8 cellular contexts compared by ENCODE assay signal in genomic region chr5:134100283-134101011, GRCh38. TPM values are rescaled to one million over a fixed set of nuclear protein-coding genes. Genes with fewer than 3 reads are reported as not detected.
DNase-seq lines count a peak whose midpoint lies in the region; ATAC-seq and TF ChIP-seq lines count a peak whose summit lies in the region.

No MANE protein-coding gene starts in this region.

- TF ChIP-seq POLR2A in lower leg skin (IDR thresholded peaks at IDR 0.05) = no peak

- peak; percentile 60 to 84 (median 77) for DNase-seq in CD4-positive, alpha-beta T cell
- peak; percentile 84 for DNase-seq in activated CD8-positive, alpha-beta memory T cell treated with anti-CD3 and anti-CD28 coated beads, Interleukin-2, amount 50 U/mL, for 48 hours
- DNase-seq in glomerular visceral epithelial cell (ENCODE audit: extremely low spot score) (peak; percentile 80), lower leg skin (ENCODE audit: low spot score in 2 of 2) (no peak), DMS153 treated with DMSO at 0.1 percent for 48 hours (lab: John Stamatoyannopoulos, UW; ENCODE audit: unreplicated experiment) (no peak)
- peak; percentile 47 for DNase-seq in stimulated activated CD8-positive, alpha-beta memory T cell treated with anti-CD3 and anti-CD28 coated beads, Interleukin-15, amount 100 ng/mL, for 24 hours (ENCODE audit: low read depth)

- ATAC-seq in CD4-positive, alpha-beta T cell (ENCODE audit: poor library complexity) = peak; percentile 71
- ATAC-seq in GM21423 (IDR thresholded peaks at IDR 0.05; ENCODE audit: unreplicated experiment) = peak; percentile 79

- no peaks in the 10 kb centered on the region for H3K9me3 ChIP-seq in CD4-positive, alpha-beta T cell (ENCODE audit: control insufficient read depth, low read length)
- no peaks in the 10 kb centered on the region for H3K9me3 ChIP-seq in HUES6 (ENCODE audit: control insufficient read depth, insufficient read depth, low read depth, low read length)

- peaks cover 90% of the 10 kb centered on the region for H3K4me1 Mint-ChIP-seq in CD4-positive, alpha-beta T cell (ENCODE audit: low read depth)

- H3K36me3 Mint-ChIP-seq in CD4-positive, alpha-beta T cell (ENCODE audit: low read depth) = no peaks in the 10 kb centered on the region

- H3K27ac ChIP-seq in CD4-positive, alpha-beta T cell (ENCODE audit: low read depth, low read length) = peak overlapping the region; percentile 97
- peak overlapping the region; percentile 64; the same call in 1 of the 2 replicates for H3K27ac ChIP-seq in HUES6 (ENCODE audit: low read depth, low read length)

- no peaks in the 10 kb centered on the region for H3K27me3 ChIP-seq in CD4-positive, alpha-beta T cell (ENCODE audit: control insufficient read depth, insufficient read depth, low read length)
- peaks cover 6% of the 10 kb centered on the region; the same call in 1 of the 2 replicates for H3K27me3 ChIP-seq in HUES6 (ENCODE audit: control insufficient read depth, insufficient read depth, low read length)

- TF ChIP-seq CTCF in CD4-positive, alpha-beta T cell (IDR thresholded peaks at IDR 0.05) = no peak
- TF ChIP-seq CTCF in lower leg skin (IDR thresholded peaks at IDR 0.05) = no peak

- WGBS in lower leg skin, 2 donors = 56 to 71% methylated on average over 9 of the region's 9 CpGs

- H3K4me3 ChIP-seq in HUES6 (ENCODE audit: low read depth, low read length) (no peak overlapping the region), lower leg skin (ENCODE audit: low read depth, poor library complexity, severe bottlenecking) (no peak overlapping the region)

- H3K27ac Mint-ChIP-seq in CD4-positive, alpha-beta T cell = peak overlapping the region; percentile 94

- no peaks in the 10 kb centered on the region for H3K27me3 Mint-ChIP-seq in CD4-positive, alpha-beta T cell

- H3K4me1 ChIP-seq in HUES6 (ENCODE audit: control insufficient read depth, insufficient read depth, low read length) = peaks cover 65% of the 10 kb centered on the region

- POLR2A ChIA-PET in CD4-positive, alpha-beta T cell (lab: Charles Lee) = interaction anchor here (0.6 to 3.4 kb wide), 13 partner anchors 27 to 1653 kb away, joined by 3 to 25 read pairs (median 3); partner anchors contain the start of genes IRF1, PPP2CA, SKP1 and VDAC1

- no peaks in the 10 kb centered on the region for H3K9me3 Mint-ChIP-seq in CD4-positive, alpha-beta T cell

- H3K9ac ChIP-seq in HUES6 (ENCODE audit: low read length) = peak overlapping the region; percentile 29

- H3K36me3 ChIP-seq in HUES6 (ENCODE audit: control insufficient read depth, insufficient read depth, low read length) = no peaks in the 10 kb centered on the region

- intact Hi-C loops in CD4-positive, alpha-beta T cell (cut with DNase I, micrococcal nuclease) = loop anchor here in 1 of 2 experiments (1.0 to 2.0 kb wide), 2 partner anchors 10 to 16 kb away; no protein-coding TSS in a partner anchor
- intact Hi-C loops in lower leg skin (cut with DNase I; ENCODE audit: low total_unique reads) = no loop called here

- CTCF ChIA-PET in CD4-positive, alpha-beta T cell (lab: Charles Lee) = interaction anchor here (0.6 to 5.8 kb wide), 20 partner anchors 9 to 104 kb away, joined by 3 to 77 read pairs (median 6); partner anchors contain the start of gene TCF7

- H3K4me3 Mint-ChIP-seq in CD4-positive, alpha-beta T cell = peak overlapping the region; percentile 57

RNA-seq across cellular contexts. Expression of gene TCF7, which starts 14.0 kb away (rescaled TPM):
- 100 to 1,000 TPM; 480 to 493 TPM for total RNA-seq in CD4-positive, alpha-beta T cell
- 1 to 10 TPM; 2.6 to 6.2 (median 5.1) TPM for total RNA-seq in lower leg skin

Comparison
In these comparisons a context has a peak if more than half of its experiments do, and no peak if none do; other contexts are left out.
1. DNase-seq: peak in CD4-positive, alpha-beta T cell (10 of 10), activated CD8-positive, alpha-beta memory T cell treated with anti-CD3 and anti-CD28 coated beads, Interleukin-2, amount 50 U/mL, for 48 hours (single experiment), glomerular visceral epithelial cell (single experiment) and stimulated activated CD8-positive, alpha-beta memory T cell treated with anti-CD3 and anti-CD28 coated beads, Interleukin-15, amount 100 ng/mL, for 24 hours (single experiment); none in lower leg skin (0 of 2) and DMS153 treated with DMSO at 0.1 percent for 48 hours (single experiment).
2. RNA of gene TCF7, which starts 14.0 kb away (total RNA-seq): 480 to 493 TPM in CD4-positive, alpha-beta T cell; 2.6 to 6.2 TPM in lower leg skin; every median in the first group is over 10 times any median in the second.